Comparison of ENCODE assay signal across 8 cellular contexts in genomic region chrX:118726887-118727685, GRCh38. TPM values are rescaled to one million over a fixed set of nuclear protein-coding genes. Genes with fewer than 3 reads are reported as not detected.
DNase-seq lines count a peak whose midpoint lies in the region; ATAC-seq and TF ChIP-seq lines count a peak whose summit lies in the region.

TSS of gene IL13RA1 (plus strand) at chrX:118727606. CDS start at chrX:118727639, 33 bp downstream.

- peak within 1 kb of the TSS; percentile 62 for H3K4me3 ChIP-seq in AG10803 (ENCODE audit: low read length)
- H3K4me3 ChIP-seq in adrenal gland = peak within 1 kb of the TSS; percentile 14 to 73 (median 28)
- peak within 1 kb of the TSS; percentile 80 for H3K4me3 ChIP-seq in cardiac muscle cell
- peak within 1 kb of the TSS; percentile 66 for H3K4me3 ChIP-seq in ovary

- TF ChIP-seq POLR2A in adrenal gland (IDR thresholded peaks at IDR 0.05) = peak; percentile 79 to 86
- peak; percentile 49 for TF ChIP-seq POLR2A in ovary (IDR thresholded peaks at IDR 0.05)

- ATAC-seq in GM19043 (IDR thresholded peaks at IDR 0.05; ENCODE audit: low read depth, unreplicated experiment) (peak; percentile 51), GM19328 (IDR thresholded peaks at IDR 0.05; ENCODE audit: unreplicated experiment) (no peak)

- peak within 1 kb of the TSS; percentile 64 to 97 (median 92) for H3K27ac ChIP-seq in adrenal gland
- H3K27ac ChIP-seq in cardiac muscle cell = peak within 1 kb of the TSS; percentile 90
- H3K27ac ChIP-seq in ovary = peak within 1 kb of the TSS; percentile 90 to 92

- TF ChIP-seq EP300 in ovary (IDR thresholded peaks at IDR 0.05) = no peak

- H3K27me3 ChIP-seq in adrenal gland = no peaks in the 10 kb centered on the region
- no peaks in the 10 kb centered on the region for H3K27me3 ChIP-seq in cardiac muscle cell
- no peaks in the 10 kb centered on the region for H3K27me3 ChIP-seq in ovary

- no peak for TF ChIP-seq CTCF in AG10803 (conservative IDR thresholded peaks at IDR 0.05; ENCODE audit: low read length)
- TF ChIP-seq CTCF in adrenal gland (IDR thresholded peaks at IDR 0.05) = peak in 2 of 6 experiments; percentile 5 to 11
- TF ChIP-seq CTCF in cardiac muscle cell (IDR thresholded peaks at IDR 0.05; ENCODE audit: low read depth, low read length) = no peak
- no peak for TF ChIP-seq CTCF in ovary (IDR thresholded peaks at IDR 0.05)

- H3K4me1 ChIP-seq in adrenal gland (replicated peaks in 1 of 2) (peaks cover 0 to 38% of the 10 kb centered on the region in 2 donors), cardiac muscle cell (ENCODE audit: low read depth) (no peaks in the 10 kb centered on the region), ovary (ENCODE audit: insufficient read depth) (peaks cover 1% of the 10 kb centered on the region)

- peak; percentile 76 for DNase-seq in AG10803 (ENCODE audit: low read depth)
- peak; percentile 92 for DNase-seq in HT-29 (ENCODE audit: low spot score)
- DNase-seq in NOMO-1 (lab: John Stamatoyannopoulos, UW; ENCODE audit: unreplicated experiment in 2 of 2) = peak; percentile 39 to 54
- DNase-seq in adrenal gland = peak; percentile 78 to 89 (median 82)
- DNase-seq in cardiac muscle cell (ENCODE audit: low read depth in 1 of 2, low spot score in 1 of 2) = peak; percentile 90 to 92
- peak; percentile 76 to 85 (median 82) for DNase-seq in ovary

- H3K9me3 ChIP-seq in adrenal gland (replicated peaks in 1 of 3) (no peaks in the 10 kb centered on the region), cardiac muscle cell (ENCODE audit: low read depth) (no peaks in the 10 kb centered on the region), ovary (no peaks in the 10 kb centered on the region)

- intact Hi-C loops in adrenal gland (cut with DNase I) (no loop called here), ovary (cut with DNase I) (no loop called here)

- 2 to 54% (median 26%) methylated on average over 4 to 55 of the region's 56 CpGs for WGBS in adrenal gland, 4 donors
- WGBS in ovary, 3 donors = 30 to 51% (median 33%) methylated on average over 24 to 56 of the region's 56 CpGs

- H3K36me3 ChIP-seq in adrenal gland (replicated peaks in 1 of 2) = no peaks in the 10 kb centered on the region
- no peaks in the 10 kb centered on the region for H3K36me3 ChIP-seq in cardiac muscle cell
- no peaks in the 10 kb centered on the region for H3K36me3 ChIP-seq in ovary

RNA-seq across cellular contexts. Expression of gene IL13RA1, which starts in this region (rescaled TPM):
- 22.7 and 25.7 TPM in 2 replicates for total RNA-seq in HT-29 (2014; rRNA removed; shearing (Covaris generic))
- 10 to 100 TPM; 35.3 to 93.6 (median 55.8) TPM for total RNA-seq in adrenal gland
- polyA plus RNA-seq in adrenal gland = 10 to 100 TPM; 19.0 to 71.3 (median 26.2) TPM
- total RNA-seq in cardiac muscle cell = 17.8 and 19.2 TPM in 2 replicates
- polyA plus RNA-seq in cardiac muscle cell = 21.5 and 23.6 TPM in 2 replicates
- total RNA-seq in ovary = 10 to 100 TPM; 33.0 to 79.5 (median 48.1) TPM
- 100 to 1,000 TPM in 1 of 2 donors, 10 to 100 TPM in 1; 38.4 to 104 TPM for polyA plus RNA-seq in ovary

Comparison
In these comparisons a context has a peak if more than half of its experiments do, and no peak if none do; other contexts are left out.
1. H3K4me3 ChIP-seq: peak in every context shown above with its lines; median percentile 80 in cardiac muscle cell; 66 in ovary; 62 in AG10803; 28 in adrenal gland.